ENCODE assay signal across 9 cellular contexts in the genomic region with DNA sequence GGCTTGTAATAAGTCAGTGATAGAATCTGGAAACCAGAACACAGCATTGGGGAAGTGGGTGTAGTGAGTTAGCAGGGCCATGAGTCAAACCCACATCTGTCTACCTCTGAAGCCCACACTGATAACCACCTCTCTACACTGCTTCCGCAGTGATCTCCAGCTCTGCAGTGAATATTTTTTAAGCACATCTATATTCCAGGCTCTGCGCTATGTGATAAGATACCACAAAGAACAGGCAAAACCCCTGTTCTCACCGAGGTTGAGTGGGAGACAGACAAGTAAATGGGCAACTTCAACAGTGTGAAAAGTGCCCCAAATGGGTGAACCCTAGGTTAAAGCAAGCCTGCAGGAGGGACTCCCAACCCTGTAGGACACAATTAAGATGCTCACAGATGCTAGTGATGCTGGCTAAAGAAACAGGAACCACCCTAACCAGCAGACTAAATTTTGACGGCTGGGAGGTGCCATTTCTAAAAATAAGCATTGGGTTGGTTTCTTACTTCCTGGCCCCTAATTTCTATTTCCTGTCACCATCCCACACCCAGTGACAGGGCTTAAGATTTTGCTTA.
A peak's percentile ranks its signal among the peaks of the same experiment; 100 is the strongest.
DNase-seq lines count a peak whose midpoint lies in the region; ATAC-seq, FAIRE-seq and TF ChIP-seq lines count a peak whose summit lies in the region.
"Had no signal": no experiment of that assay in that cellular context is flagged by ENCODE, and none has a peak within 500 bp of the region (broad histone marks: within the 10 kb centered on the region; RNA-seq: fewer than 3 reads in every experiment).

No MANE protein-coding gene starts in this region.

- no peaks in the 10 kb centered on the region for H3K36me3 Mint-ChIP-seq in activated naive CD8-positive, alpha-beta T cell

- TF ChIP-seq POLR2A in GM12891 (IDR thresholded peaks at IDR 0.05; ENCODE audit: low read depth, low read length) (no peak), H54 (IDR thresholded peaks at IDR 0.05; ENCODE audit: low read depth, low read length) (no peak)

- H3K4me1 Mint-ChIP-seq in activated naive CD8-positive, alpha-beta T cell (ENCODE audit: low read depth), result peaks cover 56% of the 10 kb centered on the region

- H3K27ac Mint-ChIP-seq in activated naive CD8-positive, alpha-beta T cell, result peak overlapping the region; percentile 92

- DNase-seq in GM12891 (ENCODE audit: insufficient read length, low spot score) (peak; percentile 33), MV-4-11 (lab: John Stamatoyannopoulos, UW) (peak; percentile 86), KG1 (lab: John Stamatoyannopoulos, UW) (no peak), H54 (ENCODE audit: insufficient read length, low spot score) (no peak), Ammon's horn (ENCODE audit: low spot score) (no peak), midbrain (lab: John Stamatoyannopoulos, UW) (no peak)

- peak; percentile 49 for ATAC-seq in GM21786 (IDR thresholded peaks at IDR 0.05; ENCODE audit: unreplicated experiment)

- H3K9me3 Mint-ChIP-seq in activated naive CD8-positive, alpha-beta T cell (ENCODE audit: low read depth), result peaks cover 5% of the 10 kb centered on the region

- FAIRE-seq in GM12891 (lab: Jason Lieb, UNC) (peak; percentile 66), H54 (lab: Jason Lieb, UNC) (no peak)

- H3K27me3 Mint-ChIP-seq in activated naive CD8-positive, alpha-beta T cell, result no peaks in the 10 kb centered on the region

- peak overlapping the region; percentile 63 for H3K4me3 Mint-ChIP-seq in activated naive CD8-positive, alpha-beta T cell
- H3K4me3 Mint-ChIP-seq: brain had no signal

TF ChIP-seq in GM12891, 5 proteins besides CTCF, POLR2A, EP300 and RAD21:
- TF ChIP-seq SPI1 (IDR thresholded peaks at IDR 0.05; ENCODE audit: low read depth, low read length) (peak; percentile 90), TAF1 (IDR thresholded peaks at IDR 0.05; ENCODE audit: low read depth, low read length) (no peak)

Comparison
In these comparisons a context has a peak if more than half of its experiments do, and no peak if none do; other contexts are left out.
1. DNase-seq: peak in GM12891 (single experiment) and MV-4-11 (single experiment); none in KG1 (single experiment), H54 (single experiment), Ammon's horn (single experiment) and midbrain (single experiment).